8 cellular contexts compared by ENCODE assay signal in the genomic region with DNA sequence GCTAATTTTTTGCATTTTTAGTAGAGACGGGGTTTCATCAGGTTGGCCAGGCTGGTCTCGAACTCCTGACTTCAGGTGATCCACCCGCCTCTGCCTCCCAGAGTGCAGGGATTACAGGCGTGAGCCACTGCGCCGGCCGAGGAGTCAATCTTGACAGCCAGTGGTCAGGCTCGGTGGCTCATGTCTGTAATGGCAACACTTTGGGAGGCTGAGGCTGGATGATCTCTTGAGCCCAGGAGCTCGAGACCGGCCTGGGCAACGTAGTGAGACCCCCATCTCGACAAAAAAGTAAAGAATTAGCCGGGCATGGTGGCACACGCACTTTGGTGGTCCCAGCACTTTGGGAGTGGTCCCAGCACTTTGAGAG. TPM values are rescaled to one million over a fixed set of nuclear protein-coding genes. Genes with fewer than 3 reads are reported as not detected.
DNase-seq lines count a peak whose midpoint lies in the region; ATAC-seq and TF ChIP-seq lines count a peak whose summit lies in the region.

No MANE protein-coding gene starts in this region.

- ATAC-seq in GM19455 (IDR thresholded peaks at IDR 0.05; ENCODE audit: unreplicated experiment), result no peak

- H3K27ac ChIP-seq in osteoblast (ENCODE audit: low read depth, low read length), result peak overlapping the region; percentile 99

- H3K4me2 ChIP-seq in osteoblast (ENCODE audit: insufficient read depth, low read length), result peak overlapping the region; percentile 78

- peaks cover 55% of the 10 kb centered on the region for H3K4me1 Mint-ChIP-seq in Caco-2 (ENCODE audit: low read depth, unreplicated experiment)

- H3K27ac Mint-ChIP-seq in Caco-2 (ENCODE audit: unreplicated experiment), result peak overlapping the region; percentile 94

- no peaks in the 10 kb centered on the region for H3K9me3 ChIP-seq in Caco-2
- H3K9me3 ChIP-seq in osteoblast (ENCODE audit: low read depth, low read length), result no peaks in the 10 kb centered on the region

- no peak for DNase-seq in Caco-2
- peak; percentile 41 for DNase-seq in RKO (ENCODE audit: low spot score)
- DNase-seq in epithelial cell of esophagus (ENCODE audit: low read depth), result no peak
- DNase-seq in osteoblast (ENCODE audit: insufficient read length, low spot score, missing footprints), result no peak
- no peak for DNase-seq in pons (ENCODE audit: low spot score)
- DNase-seq in effector CD8-positive, alpha-beta T cell (lab: John Stamatoyannopoulos, UW), result no peak
- no peak for DNase-seq in activated gamma-delta T cell treated with Interleukin-2 at 50 U/mL for 16 hours

- H3K36me3 ChIP-seq in Caco-2 (ENCODE audit: control insufficient read depth, insufficient read depth, low read length), result no peaks in the 10 kb centered on the region; the same call in 1 of the 2 replicates
- H3K36me3 ChIP-seq in osteoblast (ENCODE audit: insufficient read depth, low read length), result peaks cover 7% of the 10 kb centered on the region

- H3K36me3 Mint-ChIP-seq in Caco-2 (ENCODE audit: insufficient read depth, unreplicated experiment), result peaks cover 41% of the 10 kb centered on the region

- H3K79me2 ChIP-seq in osteoblast (ENCODE audit: insufficient read depth, low read length), result peaks cover 44% of the 10 kb centered on the region

- CTCF ChIA-PET in Caco-2 (lab: Charles Lee), result interaction anchor here (1.1 kb wide), 1 partner anchor 8 kb away, joined by 3 read pairs; no protein-coding TSS in a partner anchor

- H3K27me3 ChIP-seq in Caco-2 (replicated peaks; ENCODE audit: control insufficient read depth, insufficient read depth, low read length) (no peaks in the 10 kb centered on the region), osteoblast (ENCODE audit: insufficient read depth, low read length) (no peaks in the 10 kb centered on the region)

- intact Hi-C loops in Caco-2 (cut with micrococcal nuclease; ENCODE audit: unreplicated experiment), result loop anchor here (1.0 kb wide), 3 partner anchors 13 to 43 kb away; partner anchors contain the start of gene SOCS3

- no peaks in the 10 kb centered on the region for H3K9me3 Mint-ChIP-seq in Caco-2 (ENCODE audit: unreplicated experiment)

- POLR2A ChIA-PET in Caco-2 (lab: Charles Lee), result interaction anchor here (1.3 kb wide), 1 partner anchor 12 kb away, joined by 4 read pairs; no protein-coding TSS in a partner anchor

- H3K4me1 ChIP-seq in Caco-2, result peaks cover 47% of the 10 kb centered on the region
- H3K4me1 ChIP-seq in osteoblast (ENCODE audit: insufficient read depth, low read length), result peaks cover 55% of the 10 kb centered on the region

- peaks cover 4% of the 10 kb centered on the region for H4K20me1 ChIP-seq in osteoblast (ENCODE audit: insufficient read depth, low read length)

- peak overlapping the region; percentile 96 for H3K4me3 ChIP-seq in Caco-2 (ENCODE audit: low read depth, low read length)
- peak overlapping the region; percentile 84 for H3K4me3 ChIP-seq in epithelial cell of esophagus (ENCODE audit: low read length)
- peak overlapping the region; percentile 92 for H3K4me3 ChIP-seq in osteoblast (ENCODE audit: insufficient read depth, low read length)

- H2AFZ ChIP-seq in osteoblast (ENCODE audit: low read length), result peak overlapping the region; percentile 93

- TF ChIP-seq CTCF in Caco-2 (IDR thresholded peaks at IDR 0.05; ENCODE audit: insufficient read depth in 1 of 2, low read depth in 1 of 2, low read length in 1 of 2, severe bottlenecking in 1 of 2, unreplicated experiment in 1 of 2) (no peak), epithelial cell of esophagus (IDR thresholded peaks at IDR 0.05; ENCODE audit: insufficient read depth, low read depth, low read length, missing control alignments) (no peak), osteoblast (IDR thresholded peaks at IDR 0.05; ENCODE audit: extremely low read depth, low read depth, low read length) (no peak)

- peak overlapping the region; percentile 93 for H3K4me3 Mint-ChIP-seq in Caco-2 (ENCODE audit: unreplicated experiment)

- no peaks in the 10 kb centered on the region for H3K27me3 Mint-ChIP-seq in Caco-2 (ENCODE audit: insufficient read depth, unreplicated experiment)

- BruUV-seq in Caco-2 (replicated peaks; lab: Mats Ljungman, UMichigan), result no TSS peak

RNA-seq across cellular contexts. Expression of gene PGS1, which starts 0.6 kb away (rescaled TPM):
- total RNA-seq in Caco-2 (2022) (54.1 and 55.2 TPM in 2 replicates), osteoblast (34.4 and 39.5 TPM in 2 replicates)

RNA-seq across cellular contexts. Expression of gene SOCS3, which starts 18.0 kb away (rescaled TPM):
- total RNA-seq in Caco-2 (2022) (11.3 and 12.8 TPM in 2 replicates), osteoblast (78.1 and 95.2 TPM in 2 replicates)
